1 cellular context compared by ENCODE assay signal in the genomic region with DNA sequence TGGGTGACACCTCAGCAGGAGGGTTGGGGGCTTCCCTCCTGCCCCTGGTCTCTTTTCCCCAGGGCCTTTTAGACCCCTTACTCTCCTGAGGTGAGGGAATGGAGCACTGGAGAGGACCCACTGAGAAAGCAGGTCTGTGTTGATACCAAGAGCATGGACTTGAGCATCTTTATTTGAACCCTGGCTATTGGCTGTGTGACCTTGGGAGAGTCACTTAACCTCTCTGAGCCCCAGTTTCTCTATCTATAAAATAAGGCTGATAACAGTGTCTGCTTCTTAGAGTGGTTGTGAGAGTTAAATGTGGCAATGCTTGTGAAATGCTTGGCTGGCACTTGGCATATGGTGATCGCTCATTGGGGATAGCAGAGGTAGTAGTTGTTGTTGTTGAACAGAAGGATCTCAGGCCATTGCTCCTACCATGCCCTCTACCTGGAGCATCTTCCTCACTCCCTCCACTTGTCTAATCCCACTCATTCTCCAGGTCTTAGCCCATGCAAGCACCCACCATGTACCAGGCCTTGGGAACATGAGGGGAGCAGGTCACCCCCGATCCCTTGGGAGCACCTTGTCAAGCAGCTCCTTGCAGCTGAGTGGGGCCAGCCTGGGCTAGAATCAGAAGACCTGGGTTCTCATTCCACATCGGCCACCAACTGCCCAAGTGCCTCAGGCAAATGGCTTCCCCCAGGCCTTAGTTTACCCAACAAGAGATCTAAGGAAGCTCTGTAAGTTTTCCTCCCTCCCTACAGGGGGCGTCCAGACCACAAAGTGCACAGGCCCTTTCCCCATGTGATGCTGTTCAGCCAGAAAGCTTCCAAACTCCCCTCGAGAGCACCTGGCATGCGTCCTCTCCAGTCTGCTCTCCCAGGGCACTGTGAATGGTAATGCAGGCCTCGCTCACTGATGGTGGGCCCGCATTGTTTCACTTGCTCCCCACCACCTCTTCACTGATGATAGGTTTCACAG.
A peak's percentile ranks its signal among the peaks of the same experiment; 100 is the strongest.
TF ChIP-seq lines count a peak whose summit lies in the region.

No MANE protein-coding gene starts in this region.

TF ChIP-seq in K562, 482 proteins besides CTCF, POLR2A, EP300 and RAD21 (continued from another document):
- TF ChIP-seq, protein P1, sequence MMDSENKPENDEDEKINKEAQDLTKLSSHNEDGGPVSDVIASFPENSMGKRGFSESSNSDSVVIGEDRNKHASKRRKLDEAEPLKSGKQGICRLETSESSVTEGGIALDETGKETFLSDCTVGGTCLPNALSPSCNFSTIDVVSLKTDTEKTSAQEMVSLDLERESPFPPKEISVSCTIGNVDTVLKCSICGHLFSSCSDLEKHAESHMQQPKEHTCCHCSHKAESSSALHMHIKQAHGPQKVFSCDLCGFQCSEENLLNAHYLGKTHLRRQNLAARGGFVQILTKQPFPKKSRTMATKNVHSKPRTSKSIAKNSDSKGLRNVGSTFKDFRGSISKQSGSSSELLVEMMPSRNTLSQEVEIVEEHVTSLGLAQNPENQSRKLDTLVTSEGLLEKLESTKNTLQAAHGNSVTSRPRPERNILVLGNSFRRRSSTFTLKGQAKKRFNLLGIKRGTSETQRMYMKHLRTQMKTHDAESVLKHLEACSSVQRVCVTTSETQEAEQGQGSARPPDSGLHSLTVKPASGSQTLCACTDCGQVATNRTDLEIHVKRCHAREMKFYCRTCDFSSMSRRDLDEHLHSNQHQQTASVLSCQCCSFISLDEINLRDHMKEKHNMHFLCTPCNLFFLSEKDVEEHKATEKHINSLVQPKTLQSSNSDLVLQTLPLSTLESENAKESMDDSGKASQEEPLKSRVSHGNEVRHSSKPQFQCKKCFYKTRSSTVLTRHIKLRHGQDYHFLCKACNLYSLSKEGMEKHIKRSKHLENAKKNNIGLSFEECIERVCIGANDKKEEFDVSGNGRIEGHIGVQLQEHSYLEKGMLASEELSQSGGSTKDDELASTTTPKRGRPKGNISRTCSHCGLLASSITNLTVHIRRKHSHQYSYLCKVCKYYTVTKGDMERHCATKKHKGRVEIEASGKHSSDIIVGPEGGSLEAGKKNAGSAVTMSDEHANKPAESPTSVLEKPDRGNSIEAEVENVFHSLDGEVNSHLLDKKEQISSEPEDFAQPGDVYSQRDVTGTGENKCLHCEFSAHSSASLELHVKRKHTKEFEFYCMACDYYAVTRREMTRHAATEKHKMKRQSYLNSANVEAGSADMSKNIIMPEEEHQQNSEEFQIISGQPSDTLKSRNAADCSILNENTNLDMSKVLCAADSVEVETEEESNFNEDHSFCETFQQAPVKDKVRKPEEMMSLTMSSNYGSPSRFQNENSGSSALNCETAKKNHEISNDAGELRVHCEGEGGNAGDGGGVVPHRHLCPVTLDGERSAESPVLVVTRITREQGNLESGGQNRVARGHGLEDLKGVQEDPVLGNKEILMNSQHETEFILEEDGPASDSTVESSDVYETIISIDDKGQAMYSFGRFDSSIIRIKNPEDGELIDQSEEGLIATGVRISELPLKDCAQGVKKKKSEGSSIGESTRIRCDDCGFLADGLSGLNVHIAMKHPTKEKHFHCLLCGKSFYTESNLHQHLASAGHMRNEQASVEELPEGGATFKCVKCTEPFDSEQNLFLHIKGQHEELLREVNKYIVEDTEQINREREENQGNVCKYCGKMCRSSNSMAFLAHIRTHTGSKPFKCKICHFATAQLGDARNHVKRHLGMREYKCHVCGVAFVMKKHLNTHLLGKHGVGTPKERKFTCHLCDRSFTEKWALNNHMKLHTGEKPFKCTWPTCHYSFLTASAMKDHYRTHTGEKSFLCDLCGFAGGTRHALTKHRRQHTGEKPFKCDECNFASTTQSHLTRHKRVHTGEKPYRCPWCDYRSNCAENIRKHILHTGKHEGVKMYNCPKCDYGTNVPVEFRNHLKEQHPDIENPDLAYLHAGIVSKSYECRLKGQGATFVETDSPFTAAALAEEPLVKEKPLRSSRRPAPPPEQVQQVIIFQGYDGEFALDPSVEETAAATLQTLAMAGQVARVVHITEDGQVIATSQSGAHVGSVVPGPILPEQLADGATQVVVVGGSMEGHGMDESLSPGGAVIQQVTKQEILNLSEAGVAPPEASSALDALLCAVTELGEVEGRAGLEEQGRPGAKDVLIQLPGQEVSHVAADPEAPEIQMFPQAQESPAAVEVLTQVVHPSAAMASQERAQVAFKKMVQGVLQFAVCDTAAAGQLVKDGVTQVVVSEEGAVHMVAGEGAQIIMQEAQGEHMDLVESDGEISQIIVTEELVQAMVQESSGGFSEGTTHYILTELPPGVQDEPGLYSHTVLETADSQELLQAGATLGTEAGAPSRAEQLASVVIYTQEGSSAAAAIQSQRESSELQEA (IDR thresholded peaks at IDR 0.05; ENCODE audit: low read depth): no peak
- TF ChIP-seq USF1 (CRISPR knock-in tag; IDR thresholded peaks at IDR 0.05) (peak; percentile 73), ADNP (tag; IDR thresholded peaks at IDR 0.05) (peak; percentile 96)
